ENCODE assay signal across 1 cellular context in the genomic region with DNA sequence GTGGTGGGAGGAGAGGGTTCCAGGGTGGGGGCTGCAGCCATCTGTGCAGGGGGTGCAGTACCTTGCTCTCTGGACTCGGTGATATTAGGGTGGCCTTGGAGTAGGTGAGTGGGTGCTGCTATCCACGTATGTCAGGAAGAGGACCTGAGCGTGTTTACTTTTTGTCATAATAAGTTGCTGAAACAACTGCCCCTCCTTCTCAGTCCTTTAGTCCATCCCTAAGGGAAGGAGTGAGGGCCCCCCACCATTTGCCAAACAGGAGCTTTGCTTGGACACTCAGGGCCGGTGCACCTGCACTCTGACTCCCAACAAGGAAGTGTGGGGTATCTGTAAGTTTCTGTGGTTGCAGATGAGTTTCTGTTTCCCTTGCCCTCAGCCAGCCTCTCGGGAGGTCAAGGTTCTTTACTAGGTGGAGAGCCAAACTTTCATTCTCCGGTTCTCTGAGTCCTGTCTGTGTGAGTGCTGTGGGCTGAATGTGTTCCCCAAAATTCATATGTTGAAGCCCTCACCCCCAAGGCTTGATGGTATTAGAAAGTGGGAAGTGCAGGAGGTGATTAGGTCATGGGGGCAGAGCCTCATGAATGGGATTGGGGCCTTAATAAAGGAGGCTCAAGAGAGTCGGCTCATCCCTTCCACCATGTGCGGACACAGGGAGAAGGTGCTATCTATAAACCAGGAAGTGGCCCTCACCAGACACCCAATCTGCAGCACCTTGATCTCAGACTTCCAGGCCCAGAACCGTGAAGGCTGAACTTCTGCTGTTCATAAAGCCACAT.
TF ChIP-seq lines count a peak whose summit lies in the region.

No MANE protein-coding gene starts in this region.

TF ChIP-seq in HepG2, 621 proteins besides CTCF, POLR2A, EP300 and RAD21 (continued from another document and continues in another):
- TF ChIP-seq, protein P1, sequence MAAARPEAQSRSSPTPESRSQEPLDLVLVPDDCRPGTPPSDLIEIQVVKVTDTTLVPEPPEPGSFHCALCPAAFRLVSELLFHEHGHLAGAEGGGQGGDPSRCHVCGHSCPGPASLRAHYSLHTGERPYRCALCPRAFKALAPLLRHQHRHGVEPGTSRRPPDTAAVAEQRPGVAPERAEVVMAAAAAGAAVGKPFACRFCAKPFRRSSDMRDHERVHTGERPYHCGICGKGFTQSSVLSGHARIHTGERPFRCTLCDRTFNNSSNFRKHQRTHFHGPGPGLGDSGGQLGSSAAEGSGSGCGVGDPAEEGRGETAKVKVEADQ (CRISPR knock-in tag; IDR thresholded peaks at IDR 0.05; ENCODE audit: borderline replicate concordance), result peak; percentile 65; the same call in 1 of the 2 replicates
- TF ChIP-seq SNAI1 (CRISPR knock-in tag; IDR thresholded peaks at IDR 0.05; ENCODE audit: borderline replicate concordance), result 0 out of 2 replicates have a peak, but pooled peaks have one; percentile 48
- 0 out of 2 replicates have a peak, but pooled peaks have one; percentile 36 for TF ChIP-seq NRL (CRISPR knock-in tag; IDR thresholded peaks at IDR 0.05; ENCODE audit: borderline replicate concordance)
- peak; percentile 75 for TF ChIP-seq ZNF501 (CRISPR knock-in tag; IDR thresholded peaks at IDR 0.05)
- 0 out of 2 replicates have a peak, but pooled peaks have one; percentile 26 for TF ChIP-seq ZNF274 (CRISPR knock-in tag; IDR thresholded peaks at IDR 0.05)
- peak; percentile 50; the same call in 1 of the 2 replicates for TF ChIP-seq ZNF776 (CRISPR knock-in tag; IDR thresholded peaks at IDR 0.05)
- TF ChIP-seq ARNT2 (CRISPR knock-in tag; IDR thresholded peaks at IDR 0.05; ENCODE audit: low read depth), result no peak
- no peak for TF ChIP-seq ZNF7 (CRISPR knock-in tag; IDR thresholded peaks at IDR 0.05)
- 0 out of 2 replicates have a peak, but pooled peaks have one; percentile 42 for TF ChIP-seq TRAFD1 (CRISPR knock-in tag; IDR thresholded peaks at IDR 0.05; ENCODE audit: borderline replicate concordance)
- 0 out of 2 replicates have a peak, but pooled peaks have one; percentile 28 for TF ChIP-seq RARA (CRISPR knock-in tag; IDR thresholded peaks at IDR 0.05)
- TF ChIP-seq, protein P2, sequence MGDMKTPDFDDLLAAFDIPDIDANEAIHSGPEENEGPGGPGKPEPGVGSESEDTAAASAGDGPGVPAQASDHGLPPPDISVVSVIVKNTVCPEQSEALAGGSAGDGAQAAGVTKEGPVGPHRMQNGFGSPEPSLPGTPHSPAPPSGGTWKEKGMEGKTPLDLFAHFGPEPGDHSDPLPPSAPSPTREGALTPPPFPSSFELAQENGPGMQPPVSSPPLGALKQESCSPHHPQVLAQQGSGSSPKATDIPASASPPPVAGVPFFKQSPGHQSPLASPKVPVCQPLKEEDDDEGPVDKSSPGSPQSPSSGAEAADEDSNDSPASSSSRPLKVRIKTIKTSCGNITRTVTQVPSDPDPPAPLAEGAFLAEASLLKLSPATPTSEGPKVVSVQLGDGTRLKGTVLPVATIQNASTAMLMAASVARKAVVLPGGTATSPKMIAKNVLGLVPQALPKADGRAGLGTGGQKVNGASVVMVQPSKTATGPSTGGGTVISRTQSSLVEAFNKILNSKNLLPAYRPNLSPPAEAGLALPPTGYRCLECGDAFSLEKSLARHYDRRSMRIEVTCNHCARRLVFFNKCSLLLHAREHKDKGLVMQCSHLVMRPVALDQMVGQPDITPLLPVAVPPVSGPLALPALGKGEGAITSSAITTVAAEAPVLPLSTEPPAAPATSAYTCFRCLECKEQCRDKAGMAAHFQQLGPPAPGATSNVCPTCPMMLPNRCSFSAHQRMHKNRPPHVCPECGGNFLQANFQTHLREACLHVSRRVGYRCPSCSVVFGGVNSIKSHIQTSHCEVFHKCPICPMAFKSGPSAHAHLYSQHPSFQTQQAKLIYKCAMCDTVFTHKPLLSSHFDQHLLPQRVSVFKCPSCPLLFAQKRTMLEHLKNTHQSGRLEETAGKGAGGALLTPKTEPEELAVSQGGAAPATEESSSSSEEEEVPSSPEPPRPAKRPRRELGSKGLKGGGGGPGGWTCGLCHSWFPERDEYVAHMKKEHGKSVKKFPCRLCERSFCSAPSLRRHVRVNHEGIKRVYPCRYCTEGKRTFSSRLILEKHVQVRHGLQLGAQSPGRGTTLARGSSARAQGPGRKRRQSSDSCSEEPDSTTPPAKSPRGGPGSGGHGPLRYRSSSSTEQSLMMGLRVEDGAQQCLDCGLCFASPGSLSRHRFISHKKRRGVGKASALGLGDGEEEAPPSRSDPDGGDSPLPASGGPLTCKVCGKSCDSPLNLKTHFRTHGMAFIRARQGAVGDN (CRISPR knock-in tag; IDR thresholded peaks at IDR 0.05), result peak; percentile 43
- TF ChIP-seq KDM5B (CRISPR knock-in tag; IDR thresholded peaks at IDR 0.05; ENCODE audit: borderline replicate concordance), result peak; percentile 67; the same call in 1 of the 2 replicates
- peak; percentile 55; the same call in 1 of the 2 replicates for TF ChIP-seq ZBTB7B (CRISPR knock-in tag; IDR thresholded peaks at IDR 0.05)
- peak; percentile 79 for TF ChIP-seq SALL1 (CRISPR knock-in tag; IDR thresholded peaks at IDR 0.05)
- no peak for TF ChIP-seq GPBP1L1 (CRISPR knock-in tag; IDR thresholded peaks at IDR 0.05)
- TF ChIP-seq, protein P3, sequence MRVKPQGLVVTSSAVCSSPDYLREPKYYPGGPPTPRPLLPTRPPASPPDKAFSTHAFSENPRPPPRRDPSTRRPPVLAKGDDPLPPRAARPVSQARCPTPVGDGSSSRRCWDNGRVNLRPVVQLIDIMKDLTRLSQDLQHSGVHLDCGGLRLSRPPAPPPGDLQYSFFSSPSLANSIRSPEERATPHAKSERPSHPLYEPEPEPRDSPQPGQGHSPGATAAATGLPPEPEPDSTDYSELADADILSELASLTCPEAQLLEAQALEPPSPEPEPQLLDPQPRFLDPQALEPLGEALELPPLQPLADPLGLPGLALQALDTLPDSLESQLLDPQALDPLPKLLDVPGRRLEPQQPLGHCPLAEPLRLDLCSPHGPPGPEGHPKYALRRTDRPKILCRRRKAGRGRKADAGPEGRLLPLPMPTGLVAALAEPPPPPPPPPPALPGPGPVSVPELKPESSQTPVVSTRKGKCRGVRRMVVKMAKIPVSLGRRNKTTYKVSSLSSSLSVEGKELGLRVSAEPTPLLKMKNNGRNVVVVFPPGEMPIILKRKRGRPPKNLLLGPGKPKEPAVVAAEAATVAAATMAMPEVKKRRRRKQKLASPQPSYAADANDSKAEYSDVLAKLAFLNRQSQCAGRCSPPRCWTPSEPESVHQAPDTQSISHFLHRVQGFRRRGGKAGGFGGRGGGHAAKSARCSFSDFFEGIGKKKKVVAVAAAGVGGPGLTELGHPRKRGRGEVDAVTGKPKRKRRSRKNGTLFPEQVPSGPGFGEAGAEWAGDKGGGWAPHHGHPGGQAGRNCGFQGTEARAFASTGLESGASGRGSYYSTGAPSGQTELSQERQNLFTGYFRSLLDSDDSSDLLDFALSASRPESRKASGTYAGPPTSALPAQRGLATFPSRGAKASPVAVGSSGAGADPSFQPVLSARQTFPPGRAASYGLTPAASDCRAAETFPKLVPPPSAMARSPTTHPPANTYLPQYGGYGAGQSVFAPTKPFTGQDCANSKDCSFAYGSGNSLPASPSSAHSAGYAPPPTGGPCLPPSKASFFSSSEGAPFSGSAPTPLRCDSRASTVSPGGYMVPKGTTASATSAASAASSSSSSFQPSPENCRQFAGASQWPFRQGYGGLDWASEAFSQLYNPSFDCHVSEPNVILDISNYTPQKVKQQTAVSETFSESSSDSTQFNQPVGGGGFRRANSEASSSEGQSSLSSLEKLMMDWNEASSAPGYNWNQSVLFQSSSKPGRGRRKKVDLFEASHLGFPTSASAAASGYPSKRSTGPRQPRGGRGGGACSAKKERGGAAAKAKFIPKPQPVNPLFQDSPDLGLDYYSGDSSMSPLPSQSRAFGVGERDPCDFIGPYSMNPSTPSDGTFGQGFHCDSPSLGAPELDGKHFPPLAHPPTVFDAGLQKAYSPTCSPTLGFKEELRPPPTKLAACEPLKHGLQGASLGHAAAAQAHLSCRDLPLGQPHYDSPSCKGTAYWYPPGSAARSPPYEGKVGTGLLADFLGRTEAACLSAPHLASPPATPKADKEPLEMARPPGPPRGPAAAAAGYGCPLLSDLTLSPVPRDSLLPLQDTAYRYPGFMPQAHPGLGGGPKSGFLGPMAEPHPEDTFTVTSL (CRISPR knock-in tag; IDR thresholded peaks at IDR 0.05; ENCODE audit: borderline replicate concordance), result peak; percentile 51; the same call in 1 of the 2 replicates
- TF ChIP-seq, protein P4, sequence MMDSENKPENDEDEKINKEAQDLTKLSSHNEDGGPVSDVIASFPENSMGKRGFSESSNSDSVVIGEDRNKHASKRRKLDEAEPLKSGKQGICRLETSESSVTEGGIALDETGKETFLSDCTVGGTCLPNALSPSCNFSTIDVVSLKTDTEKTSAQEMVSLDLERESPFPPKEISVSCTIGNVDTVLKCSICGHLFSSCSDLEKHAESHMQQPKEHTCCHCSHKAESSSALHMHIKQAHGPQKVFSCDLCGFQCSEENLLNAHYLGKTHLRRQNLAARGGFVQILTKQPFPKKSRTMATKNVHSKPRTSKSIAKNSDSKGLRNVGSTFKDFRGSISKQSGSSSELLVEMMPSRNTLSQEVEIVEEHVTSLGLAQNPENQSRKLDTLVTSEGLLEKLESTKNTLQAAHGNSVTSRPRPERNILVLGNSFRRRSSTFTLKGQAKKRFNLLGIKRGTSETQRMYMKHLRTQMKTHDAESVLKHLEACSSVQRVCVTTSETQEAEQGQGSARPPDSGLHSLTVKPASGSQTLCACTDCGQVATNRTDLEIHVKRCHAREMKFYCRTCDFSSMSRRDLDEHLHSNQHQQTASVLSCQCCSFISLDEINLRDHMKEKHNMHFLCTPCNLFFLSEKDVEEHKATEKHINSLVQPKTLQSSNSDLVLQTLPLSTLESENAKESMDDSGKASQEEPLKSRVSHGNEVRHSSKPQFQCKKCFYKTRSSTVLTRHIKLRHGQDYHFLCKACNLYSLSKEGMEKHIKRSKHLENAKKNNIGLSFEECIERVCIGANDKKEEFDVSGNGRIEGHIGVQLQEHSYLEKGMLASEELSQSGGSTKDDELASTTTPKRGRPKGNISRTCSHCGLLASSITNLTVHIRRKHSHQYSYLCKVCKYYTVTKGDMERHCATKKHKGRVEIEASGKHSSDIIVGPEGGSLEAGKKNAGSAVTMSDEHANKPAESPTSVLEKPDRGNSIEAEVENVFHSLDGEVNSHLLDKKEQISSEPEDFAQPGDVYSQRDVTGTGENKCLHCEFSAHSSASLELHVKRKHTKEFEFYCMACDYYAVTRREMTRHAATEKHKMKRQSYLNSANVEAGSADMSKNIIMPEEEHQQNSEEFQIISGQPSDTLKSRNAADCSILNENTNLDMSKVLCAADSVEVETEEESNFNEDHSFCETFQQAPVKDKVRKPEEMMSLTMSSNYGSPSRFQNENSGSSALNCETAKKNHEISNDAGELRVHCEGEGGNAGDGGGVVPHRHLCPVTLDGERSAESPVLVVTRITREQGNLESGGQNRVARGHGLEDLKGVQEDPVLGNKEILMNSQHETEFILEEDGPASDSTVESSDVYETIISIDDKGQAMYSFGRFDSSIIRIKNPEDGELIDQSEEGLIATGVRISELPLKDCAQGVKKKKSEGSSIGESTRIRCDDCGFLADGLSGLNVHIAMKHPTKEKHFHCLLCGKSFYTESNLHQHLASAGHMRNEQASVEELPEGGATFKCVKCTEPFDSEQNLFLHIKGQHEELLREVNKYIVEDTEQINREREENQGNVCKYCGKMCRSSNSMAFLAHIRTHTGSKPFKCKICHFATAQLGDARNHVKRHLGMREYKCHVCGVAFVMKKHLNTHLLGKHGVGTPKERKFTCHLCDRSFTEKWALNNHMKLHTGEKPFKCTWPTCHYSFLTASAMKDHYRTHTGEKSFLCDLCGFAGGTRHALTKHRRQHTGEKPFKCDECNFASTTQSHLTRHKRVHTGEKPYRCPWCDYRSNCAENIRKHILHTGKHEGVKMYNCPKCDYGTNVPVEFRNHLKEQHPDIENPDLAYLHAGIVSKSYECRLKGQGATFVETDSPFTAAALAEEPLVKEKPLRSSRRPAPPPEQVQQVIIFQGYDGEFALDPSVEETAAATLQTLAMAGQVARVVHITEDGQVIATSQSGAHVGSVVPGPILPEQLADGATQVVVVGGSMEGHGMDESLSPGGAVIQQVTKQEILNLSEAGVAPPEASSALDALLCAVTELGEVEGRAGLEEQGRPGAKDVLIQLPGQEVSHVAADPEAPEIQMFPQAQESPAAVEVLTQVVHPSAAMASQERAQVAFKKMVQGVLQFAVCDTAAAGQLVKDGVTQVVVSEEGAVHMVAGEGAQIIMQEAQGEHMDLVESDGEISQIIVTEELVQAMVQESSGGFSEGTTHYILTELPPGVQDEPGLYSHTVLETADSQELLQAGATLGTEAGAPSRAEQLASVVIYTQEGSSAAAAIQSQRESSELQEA (CRISPR knock-in tag; IDR thresholded peaks at IDR 0.05; ENCODE audit: not compliant biosample characterization), result peak; percentile 38
